In genomic region chr6:10268661-10269060, GRCh38 we compare ENCODE assay signal across 21 cellular contexts.
A peak's percentile ranks its signal among the peaks of the same experiment; 100 is the strongest.
DNase-seq lines count a peak whose midpoint lies in the region; ATAC-seq, FAIRE-seq and TF ChIP-seq lines count a peak whose summit lies in the region.
"Had no signal": no experiment of that assay in that cellular context is flagged by ENCODE, and none has a peak within 500 bp of the region (broad histone marks: within the 10 kb centered on the region; RNA-seq: fewer than 3 reads in every experiment).

No MANE protein-coding gene starts in this region.

- peak overlapping the region; percentile 15 for H3K4me2 ChIP-seq in astrocyte (ENCODE audit: low read length)

- H3K79me2 ChIP-seq in astrocyte (ENCODE audit: insufficient read depth, low read length) = no peaks in the 10 kb centered on the region

- 27% methylated on average over 9 of the region's 9 CpGs for WGBS in suprapubic skin

- TF ChIP-seq CTCF in astrocyte (IDR thresholded peaks at IDR 0.05; ENCODE audit: insufficient read depth, low read depth, low read length) (no peak), type B pancreatic cell (conservative IDR thresholded peaks at IDR 0.05) (no peak), suprapubic skin (IDR thresholded peaks at IDR 0.05) (no peak)

- H3K4me3 ChIP-seq in astrocyte (ENCODE audit: insufficient read depth, low read depth, low read length) (no peak overlapping the region), suprapubic skin (no peak overlapping the region)
- H3K4me3 ChIP-seq: cardiac muscle cell, esophagus muscularis mucosa had no signal

- no peak for ATAC-seq in HG03354 (IDR thresholded peaks at IDR 0.05; ENCODE audit: poor library complexity, severe bottlenecking, unreplicated experiment)
- ATAC-seq: activated naive CD8-positive, alpha-beta T cell treated with anti-CD3 and anti-CD28 coated beads, Interleukin-2, amount 50 U/mL, for 24 hours; stimulated activated naive CD8-positive, alpha-beta T cell treated with anti-CD3 and anti-CD28 coated beads, Interleukin-15, Interleukin-2, amounts not matched to agents 100 U/mL and 50 U/mL, for 24 hours had no signal

- no peak for FAIRE-seq in astrocyte (lab: Jason Lieb, UNC)
- FAIRE-seq: TTC549 had no signal

- no peaks in the 10 kb centered on the region for H4K20me1 ChIP-seq in astrocyte (ENCODE audit: insufficient read depth, low read length)

- no peak for TF ChIP-seq POLR2A in suprapubic skin (IDR thresholded peaks at IDR 0.05)

- peak overlapping the region; percentile 43 for H2AFZ ChIP-seq in astrocyte (ENCODE audit: low read depth, low read length)

- H3K4me1 Mint-ChIP-seq in astrocyte (ENCODE audit: low read depth, unreplicated experiment) = peaks cover 34% of the 10 kb centered on the region
- H3K4me1 Mint-ChIP-seq in type B pancreatic cell (ENCODE audit: unreplicated experiment) = peaks cover 14% of the 10 kb centered on the region
- H3K4me1 Mint-ChIP-seq: activated CD4-positive, alpha-beta T cell treated with anti-CD3 and anti-CD28 coated beads, Interleukin-2, amount 10 ng/mL, durations not matched to agents 24 days and 14 days; activated naive CD8-positive, alpha-beta T cell treated with anti-CD3 and anti-CD28 coated beads, Interleukin-2, amount 50 U/mL, for 24 hours had no signal

- DNase-seq in NCI-H1417 (lab: John Stamatoyannopoulos, UW) = peak in 2 of 3 experiments; percentile 38 to 67
- DNase-seq in NCI-H1417 treated with DMSO at 0.1 percent for 48 hours (lab: John Stamatoyannopoulos, UW) = no peak
- peak; percentile 10 for DNase-seq in astrocyte (ENCODE audit: low read depth)
- DNase-seq in islet precursor cell = peak; percentile 53
- no peak for DNase-seq in type B pancreatic cell (ENCODE audit: extremely low spot score, unreplicated experiment)
- no peak for DNase-seq in stimulated activated CD4-positive, alpha-beta T cell treated with anti-CD3 and anti-CD28 coated beads, Interleukin-4, amount 100 ng/mL, for 24 hours
- DNase-seq in suprapubic skin (ENCODE audit: low spot score in 2 of 2) = no peak
- DNase-seq: 8988T; activated CD4-positive, alpha-beta T cell treated with anti-CD3 and anti-CD28 coated beads, Interleukin-2, amount 10 ng/mL, durations not matched to agents 24 days and 14 days; activated naive CD8-positive, alpha-beta T cell treated with anti-CD3 and anti-CD28 coated beads, Interleukin-2, amount 50 U/mL, for 24 hours; Caco-2; effector CD4-positive, alpha-beta T cell; NCI-H1436 treated with DMSO at 0.1 percent for 48 hours; NCI-H446 treated with DMSO at 0.1 percent for 48 hours; stimulated activated CD4-positive, alpha-beta T cell treated with anti-CD3 and anti-CD28 coated beads, Interleukin-2, amount 100 ng/mL, for 24 hours; stimulated activated naive CD8-positive, alpha-beta T cell treated with anti-CD3 and anti-CD28 coated beads, Interleukin-15, Interleukin-2, amounts not matched to agents 100 U/mL and 50 U/mL, for 24 hours; trophoblast cell had no signal

- no peak overlapping the region for H3K27ac ChIP-seq in astrocyte (ENCODE audit: low read depth, low read length)
- H3K27ac ChIP-seq in suprapubic skin = no peak overlapping the region
- H3K27ac ChIP-seq: cardiac muscle cell, esophagus muscularis mucosa had no signal

- H3K9me3 Mint-ChIP-seq in astrocyte (ENCODE audit: unreplicated experiment) = peaks cover 6% of the 10 kb centered on the region
- no peaks in the 10 kb centered on the region for H3K9me3 Mint-ChIP-seq in type B pancreatic cell
- H3K9me3 Mint-ChIP-seq: activated naive CD8-positive, alpha-beta T cell treated with anti-CD3 and anti-CD28 coated beads, Interleukin-2, amount 50 U/mL, for 24 hours had no signal

- H3K27me3 Mint-ChIP-seq in astrocyte (ENCODE audit: low read depth, unreplicated experiment) = no peaks in the 10 kb centered on the region
- peaks cover 9% of the 10 kb centered on the region for H3K27me3 Mint-ChIP-seq in type B pancreatic cell
- H3K27me3 Mint-ChIP-seq: activated CD4-positive, alpha-beta T cell treated with anti-CD3 and anti-CD28 coated beads, Interleukin-2, amount 10 ng/mL, durations not matched to agents 24 days and 14 days had no signal

- H3K4me1 ChIP-seq in astrocyte (ENCODE audit: insufficient read depth, low read length) = no peaks in the 10 kb centered on the region
- H3K4me1 ChIP-seq in suprapubic skin = no peaks in the 10 kb centered on the region

- H3K4me3 Mint-ChIP-seq in astrocyte (ENCODE audit: unreplicated experiment) = no peak overlapping the region
- H3K4me3 Mint-ChIP-seq in type B pancreatic cell = peak overlapping the region; percentile 47
- H3K4me3 Mint-ChIP-seq: activated CD4-positive, alpha-beta T cell treated with anti-CD3 and anti-CD28 coated beads, Interleukin-2, amount 10 ng/mL, durations not matched to agents 24 days and 14 days; activated naive CD8-positive, alpha-beta T cell treated with anti-CD3 and anti-CD28 coated beads, Interleukin-2, amount 50 U/mL, for 24 hours had no signal

- H3K9me3 ChIP-seq in astrocyte (ENCODE audit: insufficient read depth, low read depth, low read length) (no peaks in the 10 kb centered on the region), suprapubic skin (no peaks in the 10 kb centered on the region)
- H3K9me3 ChIP-seq: esophagus muscularis mucosa had no signal

- H3K27me3 ChIP-seq in astrocyte (ENCODE audit: insufficient read depth, low read length) = no peaks in the 10 kb centered on the region
- H3K27me3 ChIP-seq in suprapubic skin = peaks cover 6% of the 10 kb centered on the region

- TF ChIP-seq EP300 in suprapubic skin (IDR thresholded peaks at IDR 0.05) = no peak

- no peaks in the 10 kb centered on the region for H3K36me3 ChIP-seq in astrocyte (ENCODE audit: insufficient read depth, low read length)
- no peaks in the 10 kb centered on the region for H3K36me3 ChIP-seq in suprapubic skin
- H3K36me3 ChIP-seq: cardiac muscle cell, esophagus muscularis mucosa had no signal

- H3K27ac Mint-ChIP-seq in astrocyte (ENCODE audit: unreplicated experiment) (no peak overlapping the region), type B pancreatic cell (no peak overlapping the region)
- H3K27ac Mint-ChIP-seq: activated CD4-positive, alpha-beta T cell treated with anti-CD3 and anti-CD28 coated beads, Interleukin-2, amount 10 ng/mL, durations not matched to agents 24 days and 14 days; activated naive CD8-positive, alpha-beta T cell treated with anti-CD3 and anti-CD28 coated beads, Interleukin-2, amount 50 U/mL, for 24 hours had no signal

- H3K36me3 Mint-ChIP-seq in astrocyte (ENCODE audit: low read depth, unreplicated experiment) = peaks cover 2% of the 10 kb centered on the region
- no peaks in the 10 kb centered on the region for H3K36me3 Mint-ChIP-seq in type B pancreatic cell

- H3K9ac ChIP-seq in astrocyte (ENCODE audit: low read length) = no peak overlapping the region

Comparison
In these comparisons a context has a peak if more than half of its experiments do, and no peak if none do; other contexts are left out.
1. DNase-seq: peak in NCI-H1417 (2 of 3), astrocyte (single experiment) and islet precursor cell (single experiment); none in NCI-H1417 treated with DMSO at 0.1 percent for 48 hours (single experiment), type B pancreatic cell (single experiment), stimulated activated CD4-positive, alpha-beta T cell treated with anti-CD3 and anti-CD28 coated beads, Interleukin-4, amount 100 ng/mL, for 24 hours (single experiment) and suprapubic skin (0 of 2).